In genomic region chr9:97575673-97576048, GRCh38 we compare ENCODE assay signal across 13 cellular contexts. TPM values are rescaled to one million over a fixed set of nuclear protein-coding genes. Genes with fewer than 3 reads are reported as not detected.
DNase-seq lines count a peak whose midpoint lies in the region; ATAC-seq and TF ChIP-seq lines count a peak whose summit lies in the region.
"Had no signal": no experiment of that assay in that cellular context is flagged by ENCODE, and none has a peak within 500 bp of the region (broad histone marks: within the 10 kb centered on the region; RNA-seq: fewer than 3 reads in every experiment).

No MANE protein-coding gene starts in this region.

- no peaks in the 10 kb centered on the region for H3K9me3 ChIP-seq in left ventricle myocardium inferior (replicated peaks)
- H3K9me3 ChIP-seq: right atrium auricular region had no signal

- peaks cover 4% of the 10 kb centered on the region for H3K36me3 Mint-ChIP-seq in memory B cell
- H3K36me3 Mint-ChIP-seq: WTC11 had no signal

- intact Hi-C loops in left ventricle myocardium inferior (cut with micrococcal nuclease) = no loop called here
- intact Hi-C loops in Right ventricle myocardium inferior (cut with DNase I) = no loop called here

- H3K4me3 ChIP-seq in left ventricle myocardium inferior = peak overlapping the region; percentile 23

- H3K4me1 ChIP-seq in left ventricle myocardium inferior = peaks cover 40% of the 10 kb centered on the region

- peak overlapping the region; percentile 88 for H3K4me3 Mint-ChIP-seq in memory B cell
- H3K4me3 Mint-ChIP-seq: WTC11 had no signal

- H3K9me3 Mint-ChIP-seq in memory B cell = no peaks in the 10 kb centered on the region
- H3K9me3 Mint-ChIP-seq: WTC11 had no signal

- peaks cover 8% of the 10 kb centered on the region for H3K4me1 Mint-ChIP-seq in memory B cell
- H3K4me1 Mint-ChIP-seq: WTC11 had no signal

- ATAC-seq in Right ventricle myocardium inferior (no peak), memory B cell (ENCODE audit: low read depth) (peak; percentile 35)
- ATAC-seq: WTC11 had no signal

- H3K27ac Mint-ChIP-seq in memory B cell = no peak overlapping the region
- H3K27ac Mint-ChIP-seq: WTC11 had no signal

- no peaks in the 10 kb centered on the region for H3K27me3 ChIP-seq in left ventricle myocardium inferior (ENCODE audit: low read depth)
- H3K27me3 ChIP-seq: right atrium auricular region had no signal

- H3K27ac ChIP-seq in left ventricle myocardium inferior (replicated peaks) = no peak overlapping the region
- H3K27ac ChIP-seq: right atrium auricular region had no signal

- DNase-seq in left ventricle myocardium inferior = no peak
- no peak for DNase-seq in Right ventricle myocardium inferior (ENCODE audit: missing footprints)
- DNase-seq in activated CD8-positive, alpha-beta memory T cell treated with anti-CD3 and anti-CD28 coated beads, Interleukin-2, amount 50 U/mL, for 48 hours = peak; percentile 34
- DNase-seq in memory B cell (ENCODE audit: low spot score in 2 of 2) = no peak
- DNase-seq in ureter (ENCODE audit: low spot score) = peak; percentile 18
- no peak for DNase-seq in CD1c-positive myeloid dendritic cell (ENCODE audit: extremely low spot score)
- no peak for DNase-seq in SKM-1 (lab: John Stamatoyannopoulos, UW; ENCODE audit: unreplicated experiment)
- DNase-seq in putamen (ENCODE audit: low spot score) = no peak
- DNase-seq: Karpas-422, NCI-H1417, NCI-H2171 treated with DMSO at 0.1 percent for 48 hours had no signal

- peaks cover 1% of the 10 kb centered on the region for H3K27me3 Mint-ChIP-seq in memory B cell

- H3K36me3 ChIP-seq in left ventricle myocardium inferior = peaks cover 25% of the 10 kb centered on the region

- TF ChIP-seq CTCF in left ventricle myocardium inferior (IDR thresholded peaks at IDR 0.05; ENCODE audit: borderline replicate concordance) = no peak

RNA-seq across cellular contexts. Expression of gene TSTD2, which starts 57.5 kb away (rescaled TPM):
- total RNA-seq in left ventricle myocardium inferior (24.5 TPM), Right ventricle myocardium inferior (24.8 TPM), ureter (36.1 TPM)

RNA-seq across cellular contexts. Expression of gene NCBP1, which starts 58.0 kb away (rescaled TPM):
- 22.5 TPM for total RNA-seq in left ventricle myocardium inferior
- 20.0 TPM for total RNA-seq in Right ventricle myocardium inferior
- 39.8 TPM for total RNA-seq in ureter

Comparison
In these comparisons a context has a peak if more than half of its experiments do, and no peak if none do; other contexts are left out.
1. DNase-seq: peak in activated CD8-positive, alpha-beta memory T cell treated with anti-CD3 and anti-CD28 coated beads, Interleukin-2, amount 50 U/mL, for 48 hours (single experiment) and ureter (single experiment); none in left ventricle myocardium inferior (single experiment), Right ventricle myocardium inferior (single experiment), memory B cell (0 of 2), CD1c-positive myeloid dendritic cell (single experiment), SKM-1 (single experiment) and putamen (single experiment).